ENCODE assay signal across 12 cellular contexts in the genomic region with DNA sequence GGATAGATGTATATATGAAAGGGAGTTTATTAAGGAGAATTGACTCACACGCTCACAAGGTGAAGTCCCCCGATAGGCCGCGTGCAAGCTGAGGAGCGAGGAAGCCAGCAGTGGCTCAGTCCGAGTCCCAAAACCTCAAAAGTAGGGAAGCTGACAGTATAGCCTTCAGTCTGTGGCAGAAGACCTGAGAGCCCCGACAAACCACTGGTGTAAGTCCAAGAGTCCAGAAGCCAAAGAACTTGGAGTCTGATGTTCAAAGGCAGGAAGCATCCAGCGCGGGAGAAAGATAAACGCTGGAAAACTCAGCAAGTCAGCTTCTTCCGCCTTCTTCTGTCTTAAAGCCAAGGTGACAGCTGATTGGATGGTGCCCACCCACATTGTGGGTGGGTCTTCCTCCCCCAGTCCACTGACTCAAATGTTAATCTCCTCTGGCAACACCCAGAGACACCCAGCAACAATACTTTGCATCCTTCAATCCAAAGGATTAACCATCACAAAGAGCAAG.
DNase-seq lines count a peak whose midpoint lies in the region; ATAC-seq, FAIRE-seq and TF ChIP-seq lines count a peak whose summit lies in the region.
"Had no signal": no experiment of that assay in that cellular context is flagged by ENCODE, and none has a peak within 500 bp of the region (broad histone marks: within the 10 kb centered on the region; RNA-seq: fewer than 3 reads in every experiment).

No MANE protein-coding gene starts in this region.

- H3K9ac ChIP-seq in H1 (replicated peaks in 1 of 4; ENCODE audit: extremely low read depth in 1 of 4, low read depth in 3 of 4, low read length in 3 of 4), result no peak overlapping the region

- no peak overlapping the region for H2BK5ac ChIP-seq in H1 (ENCODE audit: low read depth, low read length)

- H3K9me3 ChIP-seq in H1 (ENCODE audit: insufficient read depth in 2 of 2, low read depth in 1 of 2, low read length in 1 of 2) (0 out of 4 replicates have a peak, but pooled peaks cover 6 to 9% of the 10 kb centered on the region in 2 experiments), osteoblast (ENCODE audit: low read depth, low read length) (peaks cover 4% of the 10 kb centered on the region)
- H3K9me3 ChIP-seq: mucosa of descending colon had no signal

- POLR2A ChIA-PET in H1 (lab: Charles Lee; ENCODE audit: partially characterized antibody), result interaction anchor here (1.3 kb wide), 1 partner anchor 40 kb away, joined by 4 read pairs; no protein-coding TSS in a partner anchor

- no peak overlapping the region for H2BK120ac ChIP-seq in H1 (replicated peaks; ENCODE audit: low read depth, low read length)

- ATAC-seq in GM18870 (IDR thresholded peaks at IDR 0.05; ENCODE audit: unreplicated experiment), result peak; percentile 78
- ATAC-seq: esophagus mucosa, mucosa of descending colon had no signal

- H3K27me3 ChIP-seq in H1 (replicated peaks in 1 of 4; ENCODE audit: control insufficient read depth in 3 of 4, extremely low read depth in 1 of 4, insufficient read depth in 3 of 4, low read length in 3 of 4) (no peaks in the 10 kb centered on the region), osteoblast (ENCODE audit: insufficient read depth, low read length) (no peaks in the 10 kb centered on the region)

- H3K4me1 Mint-ChIP-seq in IgD-negative memory B cell, result no peaks in the 10 kb centered on the region

- peak overlapping the region; percentile 23 to 62 (median 41); a peak in 5 of 8 replicates for H3K4me3 ChIP-seq in H1 (ENCODE audit: extremely low read depth in 1 of 4, insufficient read depth in 2 of 4, low read depth in 3 of 4, low read length in 4 of 4)
- peak overlapping the region; percentile 31 for H3K4me3 ChIP-seq in osteoblast (ENCODE audit: insufficient read depth, low read length)
- H3K4me3 ChIP-seq: mucosa of descending colon had no signal

- no peak overlapping the region for H3K4ac ChIP-seq in H1 (replicated peaks; ENCODE audit: insufficient read length, low read depth, low read length)

- H2BK12ac ChIP-seq in H1 (ENCODE audit: low read depth, low read length), result no peak overlapping the region

- H3K36me3 ChIP-seq in H1 (ENCODE audit: control insufficient read depth in 2 of 4, insufficient read depth in 4 of 4, low read length in 3 of 4) (peaks cover 0 to 6% (median 0%) of the 10 kb centered on the region in 4 experiments; a peak in 2 of 8 replicates), osteoblast (ENCODE audit: insufficient read depth, low read length) (no peaks in the 10 kb centered on the region)

- WGBS in H1 (ENCODE audit: extremely low coverage in 1 of 2, insufficient coverage in 1 of 2, insufficient read length in 1 of 2, insufficient replicate concordance in 2 of 2, low coverage in 1 of 2, low lambda C conversion rate in 2 of 2, missing lambda C conversion rate in 1 of 2), 2 experiments, result 37% methylated on average over 11 of the region's 11 CpGs; no CpG with 5 or more reads in 1 of the 2 experiments

- no peaks in the 10 kb centered on the region for H3K23me2 ChIP-seq in H1 (ENCODE audit: low read depth, low read length)

- no peaks in the 10 kb centered on the region for H3K27me3 Mint-ChIP-seq in IgD-negative memory B cell

- no peaks in the 10 kb centered on the region for H4K20me1 ChIP-seq in H1 (replicated peaks in 1 of 2; ENCODE audit: control insufficient read depth in 1 of 2, insufficient read depth in 2 of 2, low read length in 2 of 2)
- no peaks in the 10 kb centered on the region for H4K20me1 ChIP-seq in osteoblast (ENCODE audit: insufficient read depth, low read length)

- TF ChIP-seq CTCF in H1 (IDR thresholded peaks at IDR 0.05; ENCODE audit: control extremely low read depth in 1 of 3, insufficient read depth in 1 of 3, low read depth in 1 of 3, low read length in 3 of 3) (no peak), osteoblast (IDR thresholded peaks at IDR 0.05; ENCODE audit: extremely low read depth, low read depth, low read length) (no peak)

- no peak overlapping the region for H3K14ac ChIP-seq in H1 (ENCODE audit: insufficient read length)

- no peak overlapping the region for H2BK15ac ChIP-seq in H1 (ENCODE audit: low read length)

- no peak for TF ChIP-seq RAD21 in H1 (IDR thresholded peaks at IDR 0.05 in 1 of 2, conservative IDR thresholded peaks at IDR 0.05 in 1 of 2; ENCODE audit: low read depth in 2 of 2, low read length in 2 of 2)

- FAIRE-seq in H1 (lab: Jason Lieb, UNC), result peak; percentile 66

- H3K79me2 ChIP-seq in H1 (ENCODE audit: control insufficient read depth in 1 of 2, insufficient read depth in 2 of 2, low read length in 2 of 2) (peaks cover 0 to 38% of the 10 kb centered on the region in 2 experiments; a peak in 2 of 4 replicates), osteoblast (ENCODE audit: insufficient read depth, low read length) (no peaks in the 10 kb centered on the region)

- no peak for TF ChIP-seq EP300 in H1 (IDR thresholded peaks at IDR 0.05; ENCODE audit: borderline replicate concordance in 1 of 2, low read depth in 2 of 2, low read length in 2 of 2)

- no peak for TF ChIP-seq POLR2A in H1 (IDR thresholded peaks at IDR 0.05; ENCODE audit: control extremely low read depth in 1 of 2, low read depth in 2 of 2, low read length in 2 of 2)

- H4K8ac ChIP-seq in H1 (ENCODE audit: extremely low read depth, insufficient read depth, low read length), result no peak overlapping the region; the same call in 1 of the 2 replicates

- DNase-seq in H1 (ENCODE audit: low read depth in 1 of 2, low spot score in 2 of 2) (no peak), osteoblast (ENCODE audit: insufficient read length, low spot score, missing footprints) (no peak), D341Med (ENCODE audit: low spot score) (no peak), DMS79 (lab: John Stamatoyannopoulos, UW) (no peak), NCI-H1694 treated with DMSO at 0.1 percent for 48 hours (lab: John Stamatoyannopoulos, UW) (no peak), SIG-M5 (lab: John Stamatoyannopoulos, UW) (no peak)
- DNase-seq: GDM1; mucosa of descending colon; stimulated activated CD4-positive, alpha-beta T cell treated with anti-CD3 and anti-CD28 coated beads, Interleukin-4, amount 100 ng/mL, for 24 hours had no signal

- H2AK5ac ChIP-seq in H1 (ENCODE audit: low read depth, low read length), result no peak overlapping the region

- H3K23ac ChIP-seq in H1 (ENCODE audit: insufficient read length), result no peak overlapping the region

- H3K4me1 ChIP-seq in H1 (replicated peaks in 1 of 4; ENCODE audit: control insufficient read depth in 3 of 4, insufficient read depth in 4 of 4, low read length in 3 of 4) (peaks cover 0 to 2% (median 0%) of the 10 kb centered on the region in 4 experiments; a peak in 1 of 7 replicates), osteoblast (ENCODE audit: insufficient read depth, low read length) (no peaks in the 10 kb centered on the region)

- H3K56ac ChIP-seq in H1 (replicated peaks; ENCODE audit: insufficient read length, low read depth, low read length), result no peak overlapping the region

- H3K4me3 Mint-ChIP-seq in IgD-negative memory B cell, result peak overlapping the region in 3 of 4 donors; percentile 59 to 88 (median 74)

- peak overlapping the region in 1 of 3 donors; percentile 68 for H3K27ac Mint-ChIP-seq in IgD-negative memory B cell

- H4K5ac ChIP-seq in H1 (ENCODE audit: insufficient read length, low read depth, low read length), result no peak overlapping the region

- no peak overlapping the region for H2BK20ac ChIP-seq in H1 (ENCODE audit: low read length)

- no peak overlapping the region; the same call in 1 of the 2 replicates for H3K18ac ChIP-seq in H1 (ENCODE audit: extremely low read depth, low read length)

- CTCF ChIA-PET in H1 (lab: Charles Lee; ENCODE audit: partially characterized antibody), result interaction anchor here (0.7 to 2.1 kb wide), 2 partner anchors 41 to 378 kb away, joined by 3 to 6 read pairs; no protein-coding TSS in a partner anchor

- no peaks in the 10 kb centered on the region for H3K79me1 ChIP-seq in H1 (ENCODE audit: low read depth, low read length)

- peak overlapping the region; percentile 26; the same call in 1 of the 2 replicates for H2AFZ ChIP-seq in H1 (ENCODE audit: low read length)
- peak overlapping the region; percentile 10 for H2AFZ ChIP-seq in osteoblast (ENCODE audit: low read length)

- H3K9me3 Mint-ChIP-seq in IgD-negative memory B cell, result peaks cover 4 to 15% (median 9%) of the 10 kb centered on the region in 3 donors

- H4K91ac ChIP-seq in H1 (replicated peaks; ENCODE audit: insufficient read length, low read length), result no peak overlapping the region

- H3K27ac ChIP-seq in H1 (ENCODE audit: low read depth, low read length), result no peak overlapping the region
- H3K27ac ChIP-seq in osteoblast (ENCODE audit: low read depth, low read length), result no peak overlapping the region

- H3K36me3 Mint-ChIP-seq in IgD-negative memory B cell, result no peaks in the 10 kb centered on the region

- H3K4me2 ChIP-seq in H1 (ENCODE audit: insufficient read depth in 1 of 2, low read depth in 2 of 2, low read length in 2 of 2) (peak overlapping the region; percentile 38 to 60; a peak in 3 of 4 replicates), osteoblast (ENCODE audit: insufficient read depth, low read length) (no peak overlapping the region)

TF ChIP-seq in H1, 55 proteins besides CTCF, POLR2A, EP300 and RAD21 (continues in another document):
- TF ChIP-seq PHF8 (conservative IDR thresholded peaks at IDR 0.05; ENCODE audit: low read depth, low read length) (no peak), CTBP2 (IDR thresholded peaks at IDR 0.05; ENCODE audit: borderline replicate concordance, insufficient read depth, insufficient read length, low read length) (no peak), HDAC2 (IDR thresholded peaks at IDR 0.05; ENCODE audit: borderline replicate concordance in 1 of 2, low read depth in 2 of 2, low read length in 2 of 2) (0 out of 4 replicates have a peak, but pooled peaks of 1 of the 2 experiments have one; percentile 25), SP2 (IDR thresholded peaks at IDR 0.05; ENCODE audit: low read length) (no peak), RNF2 (IDR thresholded peaks at IDR 0.05; ENCODE audit: borderline replicate concordance, low read depth, low read length, missing control alignments, poor library complexity, severe bottlenecking) (no peak), HDAC6 (IDR thresholded peaks at IDR 0.05; ENCODE audit: low read depth, low read length) (no peak), JUN (IDR thresholded peaks at IDR 0.05; ENCODE audit: low read depth, low read length) (no peak), TAF1 (IDR thresholded peaks at IDR 0.05; ENCODE audit: low read depth, low read length) (no peak), SP1 (IDR thresholded peaks at IDR 0.05; ENCODE audit: low read depth, low read length) (no peak)
- TF ChIP-seq, protein P1, sequence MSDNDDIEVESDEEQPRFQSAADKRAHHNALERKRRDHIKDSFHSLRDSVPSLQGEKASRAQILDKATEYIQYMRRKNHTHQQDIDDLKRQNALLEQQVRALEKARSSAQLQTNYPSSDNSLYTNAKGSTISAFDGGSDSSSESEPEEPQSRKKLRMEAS (IDR thresholded peaks at IDR 0.05), result peak; percentile 49
- TF ChIP-seq, protein P2, sequence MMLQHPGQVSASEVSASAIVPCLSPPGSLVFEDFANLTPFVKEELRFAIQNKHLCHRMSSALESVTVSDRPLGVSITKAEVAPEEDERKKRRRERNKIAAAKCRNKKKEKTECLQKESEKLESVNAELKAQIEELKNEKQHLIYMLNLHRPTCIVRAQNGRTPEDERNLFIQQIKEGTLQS (IDR thresholded peaks at IDR 0.05; ENCODE audit: insufficient read depth, low read depth, low read length), result no peak
